In genomic region chr3:71868891-71869290, GRCh38 we compare ENCODE assay signal across 19 cellular contexts.
"Had no signal": no experiment of that assay in that cellular context is flagged by ENCODE, and none has a peak within 500 bp of the region (broad histone marks: within the 10 kb centered on the region; RNA-seq: fewer than 3 reads in every experiment).

No MANE protein-coding gene starts in this region.

- H3K27me3 ChIP-seq: upper lobe of left lung, uterus had no signal

- H3K4me3 ChIP-seq: gastroesophageal sphincter, spleen, tibial artery, upper lobe of left lung, uterus had no signal

- H3K36me3 ChIP-seq: gastroesophageal sphincter, spleen, tibial artery, upper lobe of left lung, uterus had no signal

- H3K27ac ChIP-seq: gastroesophageal sphincter, spleen, tibial artery, upper lobe of left lung, uterus had no signal

- H3K4me1 ChIP-seq: gastroesophageal sphincter, tibial artery, uterus had no signal

- DNase-seq: effector memory CD4-positive, alpha-beta T cell; foreskin fibroblast; glutamatergic neuron; immature natural killer cell; left cardiac atrium; natural killer cell; occipital lobe; spleen; stimulated activated CD4-positive, alpha-beta T cell treated with anti-CD3 and anti-CD28 coated beads, Interleukin-15, amount 100 ng/mL, for 24 hours; stimulated activated CD4-positive, alpha-beta T cell treated with anti-CD3 and anti-CD28 coated beads, Interleukin-1b, Interleukin-23, amount 100 ng/mL, for 48 hours; stimulated activated CD4-positive, alpha-beta T cell treated with anti-CD3 and anti-CD28 coated beads, Interleukin-4, amount 100 ng/mL, for 24 hours; tibial artery; upper lobe of left lung; uterus had no signal

- FAIRE-seq: keratinocyte had no signal

- ATAC-seq: esophagus mucosa; gastroesophageal sphincter; left cardiac atrium; natural killer cell; sciatic nerve; stimulated activated memory B cell treated with anti-CD40 and anti-IgM and Interleukin-4, amounts not matched to agents 10 μg/mL and 1 μg/mL and 100 μg/mL, for 72 hours had no signal

- H3K9me3 ChIP-seq: gastroesophageal sphincter, spleen, upper lobe of left lung, uterus had no signal
